In the genomic region with DNA sequence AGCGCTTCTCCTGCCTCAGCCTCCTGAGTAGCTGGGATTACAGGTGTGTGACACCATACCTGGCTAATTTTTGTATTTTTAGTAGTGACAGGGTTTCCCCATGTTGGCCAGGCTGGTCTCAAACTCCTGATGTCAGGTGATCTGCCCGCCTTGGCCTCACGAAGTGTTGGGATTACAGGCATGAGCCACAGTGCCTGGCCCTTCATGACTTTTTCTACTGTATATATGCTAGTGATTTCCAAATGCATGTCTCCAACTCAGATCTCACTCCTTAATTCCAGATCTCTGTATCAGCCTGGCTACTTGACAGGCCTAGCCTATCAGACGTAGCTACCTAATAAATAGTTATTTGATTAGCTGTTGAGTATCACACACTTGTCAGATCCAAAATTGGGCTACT, we compare ENCODE assay signal across 5 cellular contexts. TPM values are rescaled to one million over a fixed set of nuclear protein-coding genes. Genes with fewer than 3 reads are reported as not detected.
"Had no signal": no experiment of that assay in that cellular context is flagged by ENCODE, and none has a peak within 500 bp of the region (broad histone marks: within the 10 kb centered on the region; RNA-seq: fewer than 3 reads in every experiment).

No MANE protein-coding gene starts in this region.

RNA-seq across cellular contexts. Expression of gene POTEH, which starts 23.8 kb away (rescaled TPM):
- total RNA-seq: LHCN-M2, MCF 10A, PC-3, Right ventricle myocardium inferior, SJCRH30 had no signal
